2 cellular contexts compared by ENCODE assay signal in genomic region chr6:163731215-163732013, GRCh38.
TF ChIP-seq lines count a peak whose summit lies in the region.

No MANE protein-coding gene starts in this region.

TF ChIP-seq in SK-N-SH, 30 proteins besides CTCF, POLR2A, EP300 and RAD21 (continued from another document):
- no peak for TF ChIP-seq REST (IDR thresholded peaks at IDR 0.05; ENCODE audit: low read depth, low read length)
- no peak for TF ChIP-seq RCOR1 (IDR thresholded peaks at IDR 0.05; ENCODE audit: low read length)
- no peak for TF ChIP-seq CHD2 (IDR thresholded peaks at IDR 0.05; ENCODE audit: low read length, partially characterized antibody)
- TF ChIP-seq TAF1 (IDR thresholded peaks at IDR 0.05; ENCODE audit: borderline replicate concordance, low read depth, low read length): no peak
- no peak for TF ChIP-seq NRF1 (IDR thresholded peaks at IDR 0.05; ENCODE audit: low read depth, low read length)
- peak; percentile 59 for TF ChIP-seq MXI1 (IDR thresholded peaks at IDR 0.05; ENCODE audit: low read depth, low read length)

TF ChIP-seq in SK-N-SH treated with all-trans-retinoic acid at 6 μM for 48 hours, 23 proteins besides CTCF, POLR2A, EP300 and RAD21 (continued from another document):
- TF ChIP-seq, protein P1, sequence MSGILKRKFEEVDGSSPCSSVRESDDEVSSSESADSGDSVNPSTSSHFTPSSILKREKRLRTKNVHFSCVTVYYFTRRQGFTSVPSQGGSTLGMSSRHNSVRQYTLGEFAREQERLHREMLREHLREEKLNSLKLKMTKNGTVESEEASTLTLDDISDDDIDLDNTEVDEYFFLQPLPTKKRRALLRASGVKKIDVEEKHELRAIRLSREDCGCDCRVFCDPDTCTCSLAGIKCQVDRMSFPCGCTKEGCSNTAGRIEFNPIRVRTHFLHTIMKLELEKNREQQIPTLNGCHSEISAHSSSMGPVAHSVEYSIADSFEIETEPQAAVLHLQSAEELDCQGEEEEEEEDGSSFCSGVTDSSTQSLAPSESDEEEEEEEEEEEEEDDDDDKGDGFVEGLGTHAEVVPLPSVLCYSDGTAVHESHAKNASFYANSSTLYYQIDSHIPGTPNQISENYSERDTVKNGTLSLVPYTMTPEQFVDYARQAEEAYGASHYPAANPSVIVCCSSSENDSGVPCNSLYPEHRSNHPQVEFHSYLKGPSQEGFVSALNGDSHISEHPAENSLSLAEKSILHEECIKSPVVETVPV (CRISPR knock-in tag; IDR thresholded peaks at IDR 0.05): no peak
- TF ChIP-seq, protein P2, sequence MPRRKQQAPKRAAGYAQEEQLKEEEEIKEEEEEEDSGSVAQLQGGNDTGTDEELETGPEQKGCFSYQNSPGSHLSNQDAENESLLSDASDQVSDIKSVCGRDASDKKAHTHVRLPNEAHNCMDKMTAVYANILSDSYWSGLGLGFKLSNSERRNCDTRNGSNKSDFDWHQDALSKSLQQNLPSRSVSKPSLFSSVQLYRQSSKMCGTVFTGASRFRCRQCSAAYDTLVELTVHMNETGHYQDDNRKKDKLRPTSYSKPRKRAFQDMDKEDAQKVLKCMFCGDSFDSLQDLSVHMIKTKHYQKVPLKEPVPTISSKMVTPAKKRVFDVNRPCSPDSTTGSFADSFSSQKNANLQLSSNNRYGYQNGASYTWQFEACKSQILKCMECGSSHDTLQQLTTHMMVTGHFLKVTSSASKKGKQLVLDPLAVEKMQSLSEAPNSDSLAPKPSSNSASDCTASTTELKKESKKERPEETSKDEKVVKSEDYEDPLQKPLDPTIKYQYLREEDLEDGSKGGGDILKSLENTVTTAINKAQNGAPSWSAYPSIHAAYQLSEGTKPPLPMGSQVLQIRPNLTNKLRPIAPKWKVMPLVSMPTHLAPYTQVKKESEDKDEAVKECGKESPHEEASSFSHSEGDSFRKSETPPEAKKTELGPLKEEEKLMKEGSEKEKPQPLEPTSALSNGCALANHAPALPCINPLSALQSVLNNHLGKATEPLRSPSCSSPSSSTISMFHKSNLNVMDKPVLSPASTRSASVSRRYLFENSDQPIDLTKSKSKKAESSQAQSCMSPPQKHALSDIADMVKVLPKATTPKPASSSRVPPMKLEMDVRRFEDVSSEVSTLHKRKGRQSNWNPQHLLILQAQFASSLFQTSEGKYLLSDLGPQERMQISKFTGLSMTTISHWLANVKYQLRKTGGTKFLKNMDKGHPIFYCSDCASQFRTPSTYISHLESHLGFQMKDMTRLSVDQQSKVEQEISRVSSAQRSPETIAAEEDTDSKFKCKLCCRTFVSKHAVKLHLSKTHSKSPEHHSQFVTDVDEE (CRISPR knock-in tag; IDR thresholded peaks at IDR 0.05): no peak
- TF ChIP-seq PPARA (CRISPR knock-in tag; IDR thresholded peaks at IDR 0.05; ENCODE audit: borderline replicate concordance) (no peak), RARB (CRISPR knock-in tag; IDR thresholded peaks at IDR 0.05) (no peak), ZNF8 (CRISPR knock-in tag; IDR thresholded peaks at IDR 0.05) (no peak), ARNTL (CRISPR knock-in tag; IDR thresholded peaks at IDR 0.05; ENCODE audit: borderline replicate concordance, low read depth) (no peak)
TF ChIP-seq in SK-N-SH treated with all-trans-retinoic acid at 6 μM for 48 hours: peak in this region for 0.
